15 cellular contexts compared by ENCODE assay signal in the genomic region with DNA sequence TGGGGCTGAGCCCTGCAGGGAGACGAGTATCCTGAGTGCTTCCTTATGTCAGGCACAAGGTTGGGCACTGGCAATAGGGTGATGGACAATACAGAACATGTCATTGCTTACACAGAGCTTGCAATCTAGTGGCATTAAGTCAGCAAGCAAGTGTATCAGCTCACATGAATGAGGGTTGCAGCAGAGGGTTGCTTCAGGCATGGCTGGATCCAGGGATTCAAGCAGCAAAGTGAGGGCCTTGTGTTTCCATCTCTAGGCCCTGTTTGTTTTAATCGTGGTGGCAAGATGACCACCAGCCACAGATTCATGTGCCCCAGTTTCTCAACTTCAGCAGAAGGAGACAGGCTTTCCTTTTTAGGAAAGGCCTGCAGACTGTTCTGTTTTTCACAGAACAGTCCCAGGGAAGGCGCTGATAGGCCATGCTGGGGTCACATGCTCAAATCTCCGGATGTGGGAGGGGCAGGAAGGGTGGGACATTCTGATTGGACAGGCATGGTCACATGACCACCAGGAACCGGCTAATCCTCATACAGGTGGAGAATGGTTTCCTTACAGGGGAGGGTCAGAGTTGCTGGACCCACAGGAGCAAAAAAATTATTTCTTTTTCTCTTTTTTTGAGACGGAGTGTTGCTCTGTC. TPM values are rescaled to one million over a fixed set of nuclear protein-coding genes. Genes with fewer than 3 reads are reported as not detected.
DNase-seq lines count a peak whose midpoint lies in the region; ATAC-seq and TF ChIP-seq lines count a peak whose summit lies in the region.
"Had no signal": no experiment of that assay in that cellular context is flagged by ENCODE, and none has a peak within 500 bp of the region (broad histone marks: within the 10 kb centered on the region; RNA-seq: fewer than 3 reads in every experiment).

No MANE protein-coding gene starts in this region.

- TF ChIP-seq CTCF in MCF 10A (IDR thresholded peaks at IDR 0.05; ENCODE audit: unreplicated experiment): no peak

- H3K27ac Mint-ChIP-seq in MCF 10A (ENCODE audit: low read depth, unreplicated experiment): no peak overlapping the region
- H3K27ac Mint-ChIP-seq: activated naive CD4-positive, alpha-beta T cell treated with anti-CD3 and anti-CD28 coated beads for 36 hours had no signal

- H3K36me3 ChIP-seq in H7 (replicated peaks; ENCODE audit: control insufficient read depth, insufficient read depth, low read length): peaks cover 5% of the 10 kb centered on the region
- H3K36me3 ChIP-seq: transverse colon had no signal

- intact Hi-C loops in MCF 10A (cut with micrococcal nuclease): no loop called here

- H3K4me1 Mint-ChIP-seq in MCF 10A (ENCODE audit: insufficient read depth, unreplicated experiment): no peaks in the 10 kb centered on the region
- H3K4me1 Mint-ChIP-seq: central memory CD8-positive, alpha-beta T cell had no signal

- H3K27me3 ChIP-seq in H7 (ENCODE audit: control insufficient read depth, insufficient read depth, low read length): no peaks in the 10 kb centered on the region
- H3K27me3 ChIP-seq: transverse colon had no signal

- in situ Hi-C loops in SK-MEL-5 (cut with HindIII; ENCODE audit: low pct_unique_long_range_greater_than_20kb, low sequenced_read_pairs): no loop called here

- H3K4me3 Mint-ChIP-seq in MCF 10A (ENCODE audit: unreplicated experiment): no peak overlapping the region
- H3K4me3 Mint-ChIP-seq: activated naive CD4-positive, alpha-beta T cell treated with anti-CD3 and anti-CD28 coated beads for 36 hours; central memory CD8-positive, alpha-beta T cell had no signal

- CTCF ChIA-PET in MCF 10A (lab: Yijun Ruan, JAX): interaction anchor here (2.4 kb wide), 1 partner anchor 18 kb away, joined by 7 read pairs; no protein-coding TSS in a partner anchor

- DNase-seq in DMS53 (lab: John Stamatoyannopoulos, UW) (peak; percentile 40), DMS53 treated with DMSO at 0.1 percent for 48 hours (lab: John Stamatoyannopoulos, UW; ENCODE audit: unreplicated experiment) (no peak), H7 (peak; percentile 77), SK-MEL-5 (ENCODE audit: low read depth, low spot score) (peak; percentile 54), hepatic stellate cell (ENCODE audit: low spot score) (peak; percentile 59), SHP77 (lab: John Stamatoyannopoulos, UW) (no peak), MCF 10A (ENCODE audit: unreplicated experiment) (no peak)
- DNase-seq: activated CD4-positive, alpha-beta T cell treated with anti-CD3 and anti-CD28 coated beads, Interleukin-2, amount 50 U/mL, for 4 hours; activated naive CD4-positive, alpha-beta T cell treated with anti-CD3 and anti-CD28 coated beads for 36 hours; mammary epithelial cell; NCI-H524; transverse colon had no signal

- H3K9me3 Mint-ChIP-seq in MCF 10A (ENCODE audit: unreplicated experiment): no peaks in the 10 kb centered on the region
- H3K9me3 Mint-ChIP-seq: central memory CD8-positive, alpha-beta T cell had no signal

- H3K27me3 Mint-ChIP-seq in MCF 10A (ENCODE audit: insufficient read depth, unreplicated experiment): no peaks in the 10 kb centered on the region
- H3K27me3 Mint-ChIP-seq: central memory CD8-positive, alpha-beta T cell had no signal

- no peak overlapping the region for H3K4me3 ChIP-seq in H7 (ENCODE audit: insufficient read depth, low read depth, low read length)
- H3K4me3 ChIP-seq: SK-N-MC, transverse colon had no signal

- POLR2A ChIA-PET in MCF 10A (lab: Yijun Ruan, JAX): interaction anchor here (1.5 to 2.1 kb wide), 2 partner anchors 9 to 41 kb away, joined by 4 to 6 read pairs; no protein-coding TSS in a partner anchor

- no peak for ATAC-seq in GM21367 (IDR thresholded peaks at IDR 0.05; ENCODE audit: unreplicated experiment)

- BruUV-seq in MCF 10A (replicated peaks; lab: Mats Ljungman, UMichigan): no TSS peak

- H3K36me3 Mint-ChIP-seq in MCF 10A (ENCODE audit: insufficient read depth, unreplicated experiment): peaks cover 12% of the 10 kb centered on the region

RNA-seq across cellular contexts. Expression of gene PLOD1, which starts 14.4 kb away (rescaled TPM):
- total RNA-seq in H7 (2014; rRNA removed; shearing (Covaris generic)): 90.7 and 103 TPM in 2 replicates
- total RNA-seq in SK-MEL-5 (2014; rRNA removed; shearing (Covaris generic)): 204 and 218 TPM in 2 replicates
- 427 and 476 TPM in 2 replicates for polyA plus RNA-seq in SK-MEL-5 (2015; cell fraction: cytosol; rRNA removed)
- polyA plus RNA-seq in SK-MEL-5 (2015; cell fraction: nucleus; rRNA removed): 142 and 169 TPM in 2 replicates
- total RNA-seq in MCF 10A (2022): 47.2 and 48.2 TPM in 2 replicates

RNA-seq across cellular contexts. Expression of gene KIAA2013, which starts 22.7 kb away (rescaled TPM):
- 105 and 113 TPM in 2 replicates for total RNA-seq in H7 (2014; rRNA removed; shearing (Covaris generic))
- 62.0 and 69.0 TPM in 2 replicates for total RNA-seq in SK-MEL-5 (2014; rRNA removed; shearing (Covaris generic))
- polyA plus RNA-seq in SK-MEL-5 (2015; cell fraction: cytosol; rRNA removed): 146 and 165 TPM in 2 replicates
- 23.2 and 35.8 TPM in 2 replicates for polyA plus RNA-seq in SK-MEL-5 (2015; cell fraction: nucleus; rRNA removed)
- total RNA-seq in MCF 10A (2022): 20.4 and 24.3 TPM in 2 replicates

RNA-seq across cellular contexts. Expression of gene MFN2, which starts 31.3 kb away (rescaled TPM):
- 84.1 and 85.8 TPM in 2 replicates for total RNA-seq in H7 (2014; rRNA removed; shearing (Covaris generic))
- 49.1 and 51.7 TPM in 2 replicates for total RNA-seq in SK-MEL-5 (2014; rRNA removed; shearing (Covaris generic))
- polyA plus RNA-seq in SK-MEL-5 (2015; cell fraction: cytosol; rRNA removed): 65.2 and 72.7 TPM in 2 replicates
- polyA plus RNA-seq in SK-MEL-5 (2015; cell fraction: nucleus; rRNA removed): 48.5 and 61.2 TPM in 2 replicates
- 95.6 and 105 TPM in 2 replicates for total RNA-seq in MCF 10A (2022)

Comparison
In these comparisons a context has a peak if more than half of its experiments do, and no peak if none do; other contexts are left out.
1. DNase-seq: peak in DMS53 (single experiment), H7 (single experiment), SK-MEL-5 (single experiment) and hepatic stellate cell (single experiment); none in DMS53 treated with DMSO at 0.1 percent for 48 hours (single experiment), SHP77 (0 of 2) and MCF 10A (single experiment).